In the genomic region with DNA sequence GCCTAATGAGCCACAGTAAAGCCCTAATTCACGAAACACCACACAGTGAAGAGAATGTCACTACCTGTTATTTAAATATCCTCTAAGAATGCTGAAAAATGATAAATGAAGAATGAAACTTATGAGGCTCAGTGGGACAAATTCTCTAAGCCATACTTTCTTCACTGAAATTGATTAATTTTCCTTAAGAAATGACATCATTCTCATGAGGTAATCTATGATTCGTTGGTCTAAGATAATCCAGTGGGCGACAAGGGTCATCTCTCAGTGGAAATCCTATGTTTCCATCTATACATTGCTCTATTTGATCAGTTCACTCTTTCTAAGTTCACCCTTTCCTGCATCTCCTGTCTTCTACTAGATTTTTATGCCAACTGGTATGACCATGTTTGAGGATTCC, we compare ENCODE assay signal across 8 cellular contexts.
"Had no signal": no experiment of that assay in that cellular context is flagged by ENCODE, and none has a peak within 500 bp of the region (broad histone marks: within the 10 kb centered on the region; RNA-seq: fewer than 3 reads in every experiment).

No MANE protein-coding gene starts in this region.

- H3K27ac ChIP-seq: HL-60, KMS-11 had no signal

- H3K27ac Mint-ChIP-seq: IgD-negative memory B cell had no signal

- H3K36me3 Mint-ChIP-seq: IgD-negative memory B cell had no signal

- FAIRE-seq: HTR-8/SVneo, K562 had no signal

- ATAC-seq: K562 had no signal

- H3K4me2 ChIP-seq: KMS-11 had no signal

- DNase-seq: IMR-90, KBM-7, KG1 had no signal

- H3K9ac ChIP-seq: KMS-11 had no signal

- H3K4me3 Mint-ChIP-seq: IgD-negative memory B cell had no signal

- H3K4me3 ChIP-seq: K562 had no signal

- H3K4me1 Mint-ChIP-seq: IgD-negative memory B cell had no signal
